ENCODE assay signal across 29 cellular contexts in genomic region chr2:176280156-176280555, GRCh38.
"Had no signal": no experiment of that assay in that cellular context is flagged by ENCODE, and none has a peak within 500 bp of the region (broad histone marks: within the 10 kb centered on the region; RNA-seq: fewer than 3 reads in every experiment).

No MANE protein-coding gene starts in this region.

- H3K4me1 Mint-ChIP-seq: neural crest cell had no signal

- DNase-seq: activated CD4-positive, alpha-beta T cell treated with anti-CD3 and anti-CD28 coated beads for 36 hours; activated CD4-positive, CD25-positive, alpha-beta regulatory T cell; activated CD8-positive, alpha-beta T cell treated with anti-CD3 and anti-CD28 coated beads, Interleukin-2, amount 10 ng/mL, durations not matched to agents 7 days and 5 days; activated naive CD4-positive, alpha-beta T cell; activated T-cell treated with anti-CD3 and anti-CD28 coated beads for 4 hours; activated T-cell treated with anti-CD3 and anti-CD28 coated beads, Interleukin-2, amount 50 U/mL, for 72 hours; anterior cingulate cortex; body of pancreas; cerebellar nuclear complex; dorsolateral prefrontal cortex; effector memory CD4-positive, alpha-beta T cell; heart left ventricle; kidney glomerular epithelial cell; lower lobe of right lung; mesenchymal stem cell; nucleus accumbens; pancreas; retina; stimulated activated CD4-positive, alpha-beta T cell treated with anti-CD3 and anti-CD28 coated beads, Interleukin-12 subunit alpha, Interleukin-12 subunit beta, amount 100 ng/mL, for 4 hours; stimulated activated CD4-positive, alpha-beta T cell treated with anti-CD3 and anti-CD28 coated beads, Interleukin-4, amount 100 ng/mL, for 24 hours; trophoblast cell had no signal

- H3K27me3 Mint-ChIP-seq: activated CD4-positive, alpha-beta T cell treated with anti-CD3 and anti-CD28 coated beads for 36 hours; naive thymus-derived CD8-positive, alpha-beta T cell; stimulated activated naive CD8-positive, alpha-beta T cell treated with anti-CD3 and anti-CD28 coated beads, Interleukin-15, Interleukin-2, amounts not matched to agents 100 ng/mL and 50 ng/mL, for 24 hours had no signal

- H3K36me3 Mint-ChIP-seq: stimulated activated effector memory CD8-positive, alpha-beta T cell treated with anti-CD3 and anti-CD28 coated beads, Interleukin-12 subunit alpha, Interleukin-12 subunit beta, amount 100 ng/mL, for 72 hours had no signal

- H3K4me3 Mint-ChIP-seq: activated CD4-positive, alpha-beta T cell treated with anti-CD3 and anti-CD28 coated beads for 36 hours; activated CD8-positive, alpha-beta T cell treated with anti-CD3 and anti-CD28 coated beads, Interleukin-2, amount 10 ng/mL, durations not matched to agents 7 days and 5 days; activated T-cell treated with anti-CD3 and anti-CD28 coated beads, Interleukin-2, amount 50 U/mL, for 72 hours; naive thymus-derived CD8-positive, alpha-beta T cell; neural crest cell; stimulated activated effector memory CD8-positive, alpha-beta T cell treated with anti-CD3 and anti-CD28 coated beads, Interleukin-12 subunit alpha, Interleukin-12 subunit beta, amount 100 ng/mL, for 72 hours; stimulated activated naive CD8-positive, alpha-beta T cell treated with anti-CD3 and anti-CD28 coated beads, Interleukin-15, Interleukin-2, amounts not matched to agents 100 ng/mL and 50 ng/mL, for 24 hours; T-helper 2 cell treated with Interferon-gamma antibody and Interleukin-4, amounts not matched to agents 5 μg/mL and 100 μg/mL, for 36 hours had no signal

- H3K27ac Mint-ChIP-seq: activated CD4-positive, alpha-beta T cell treated with anti-CD3 and anti-CD28 coated beads for 36 hours; activated CD8-positive, alpha-beta T cell treated with anti-CD3 and anti-CD28 coated beads, Interleukin-2, amount 10 ng/mL, durations not matched to agents 7 days and 5 days; activated T-cell treated with anti-CD3 and anti-CD28 coated beads, Interleukin-2, amount 50 U/mL, for 72 hours; stimulated activated effector memory CD8-positive, alpha-beta T cell treated with anti-CD3 and anti-CD28 coated beads, Interleukin-12 subunit alpha, Interleukin-12 subunit beta, amount 100 ng/mL, for 72 hours; stimulated activated naive CD8-positive, alpha-beta T cell treated with anti-CD3 and anti-CD28 coated beads, Interleukin-15, Interleukin-2, amounts not matched to agents 100 ng/mL and 50 ng/mL, for 24 hours; T-helper 2 cell treated with Interferon-gamma antibody and Interleukin-4, amounts not matched to agents 5 μg/mL and 100 μg/mL, for 36 hours had no signal

- ATAC-seq: activated CD4-positive, alpha-beta T cell treated with anti-CD3 and anti-CD28 coated beads for 36 hours; activated CD8-positive, alpha-beta T cell treated with anti-CD3 and anti-CD28 coated beads, Interleukin-2, amount 10 ng/mL, durations not matched to agents 7 days and 5 days; activated naive CD4-positive, alpha-beta T cell treated with anti-CD3 and anti-CD28 coated beads, Interleukin-2, amount 50 U/mL, for 72 hours; body of pancreas; left lobe of liver; lower lobe of right lung; naive thymus-derived CD8-positive, alpha-beta T cell; pancreas; sciatic nerve had no signal

- H3K9me3 Mint-ChIP-seq: activated naive CD4-positive, alpha-beta T cell treated with anti-CD3 and anti-CD28 coated beads, Interleukin-2, amount 50 U/mL, for 72 hours; activated T-cell treated with anti-CD3 and anti-CD28 coated beads, Interleukin-2, amount 50 U/mL, for 72 hours; naive thymus-derived CD8-positive, alpha-beta T cell; neural crest cell; stimulated activated effector memory CD8-positive, alpha-beta T cell treated with anti-CD3 and anti-CD28 coated beads, Interleukin-12 subunit alpha, Interleukin-12 subunit beta, amount 100 ng/mL, for 72 hours; stimulated activated naive CD8-positive, alpha-beta T cell treated with anti-CD3 and anti-CD28 coated beads, Interleukin-15, Interleukin-2, amounts not matched to agents 100 ng/mL and 50 ng/mL, for 24 hours; T-helper 2 cell treated with Interferon-gamma antibody and Interleukin-4, amounts not matched to agents 5 μg/mL and 100 μg/mL, for 36 hours had no signal
